1 cellular context compared by ENCODE assay signal in the genomic region with DNA sequence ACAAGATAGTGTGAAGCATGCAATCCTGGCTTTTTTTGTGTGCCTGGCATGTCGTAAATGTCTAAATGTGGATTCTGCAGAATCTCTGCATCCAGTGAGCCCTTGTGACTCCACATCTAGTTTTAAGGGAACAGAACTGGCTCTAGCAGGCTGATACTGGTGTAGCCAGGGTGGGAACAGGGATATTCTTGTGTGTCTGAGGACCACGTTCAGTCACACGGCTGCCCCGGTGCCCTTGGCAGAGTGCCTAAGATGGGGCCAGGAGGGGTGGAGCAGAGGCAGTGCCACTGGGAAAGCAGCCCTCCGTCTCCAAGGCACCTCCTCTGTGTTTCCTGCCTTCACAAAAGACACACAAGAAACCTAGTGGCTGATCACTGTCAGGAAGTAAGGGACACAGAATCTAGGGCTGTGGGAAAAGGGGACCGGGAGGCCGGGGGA.
TF ChIP-seq lines count a peak whose summit lies in the region.

No MANE protein-coding gene starts in this region.

TF ChIP-seq in HepG2, 621 proteins besides CTCF, POLR2A, EP300 and RAD21 (continued from another document):
- TF ChIP-seq, protein P1, sequence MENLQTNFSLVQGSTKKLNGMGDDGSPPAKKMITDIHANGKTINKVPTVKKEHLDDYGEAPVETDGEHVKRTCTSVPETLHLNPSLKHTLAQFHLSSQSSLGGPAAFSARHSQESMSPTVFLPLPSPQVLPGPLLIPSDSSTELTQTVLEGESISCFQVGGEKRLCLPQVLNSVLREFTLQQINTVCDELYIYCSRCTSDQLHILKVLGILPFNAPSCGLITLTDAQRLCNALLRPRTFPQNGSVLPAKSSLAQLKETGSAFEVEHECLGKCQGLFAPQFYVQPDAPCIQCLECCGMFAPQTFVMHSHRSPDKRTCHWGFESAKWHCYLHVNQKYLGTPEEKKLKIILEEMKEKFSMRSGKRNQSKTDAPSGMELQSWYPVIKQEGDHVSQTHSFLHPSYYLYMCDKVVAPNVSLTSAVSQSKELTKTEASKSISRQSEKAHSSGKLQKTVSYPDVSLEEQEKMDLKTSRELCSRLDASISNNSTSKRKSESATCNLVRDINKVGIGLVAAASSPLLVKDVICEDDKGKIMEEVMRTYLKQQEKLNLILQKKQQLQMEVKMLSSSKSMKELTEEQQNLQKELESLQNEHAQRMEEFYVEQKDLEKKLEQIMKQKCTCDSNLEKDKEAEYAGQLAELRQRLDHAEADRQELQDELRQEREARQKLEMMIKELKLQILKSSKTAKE (CRISPR knock-in tag; IDR thresholded peaks at IDR 0.05; ENCODE audit: borderline replicate concordance): no peak
- TF ChIP-seq ZNF264 (CRISPR knock-in tag; IDR thresholded peaks at IDR 0.05) (no peak), ZBTB7B (CRISPR knock-in tag; IDR thresholded peaks at IDR 0.05) (no peak), ESRRA (CRISPR knock-in tag; IDR thresholded peaks at IDR 0.05; ENCODE audit: low read depth) (0 out of 2 replicates have a peak, but pooled peaks have one; percentile 30), CC2D1A (CRISPR knock-in tag; IDR thresholded peaks at IDR 0.05) (no peak), MAZ (IDR thresholded peaks at IDR 0.05; ENCODE audit: borderline replicate concordance, low read depth, low read length) (no peak), MAZ (CRISPR knock-in tag; IDR thresholded peaks at IDR 0.05; ENCODE audit: low read depth) (no peak), ZMYM4 (CRISPR knock-in tag; IDR thresholded peaks at IDR 0.05) (0 out of 2 replicates have a peak, but pooled peaks have one; percentile 25), ZFP91 (CRISPR knock-in tag; IDR thresholded peaks at IDR 0.05; ENCODE audit: borderline replicate concordance) (0 out of 2 replicates have a peak, but pooled peaks have one; percentile 35)
